8 cellular contexts compared by ENCODE assay signal in genomic region chr15:78737931-78738558, GRCh38.
DNase-seq lines count a peak whose midpoint lies in the region; ATAC-seq, FAIRE-seq and TF ChIP-seq lines count a peak whose summit lies in the region.
"Not testable (repeated sequence)": the region's sequence is repeated elsewhere in the genome, so short reads cannot be mapped to it uniquely, and the experiment has no call there.

No MANE protein-coding gene starts in this region.

- 100% methylated on average over 1 of the region's 11 CpGs for WGBS in right lobe of liver (ENCODE audit: insufficient coverage, low coverage, low lambda C conversion rate, missing lambda C conversion rate)

- not testable (repeated sequence) for H3K79me2 ChIP-seq in SU-DHL-6 (ENCODE audit: insufficient read depth, low read length)

- H3F3A ChIP-seq in SU-DHL-6 (ENCODE audit: insufficient read depth): not testable (repeated sequence)

- H3K27me3 ChIP-seq in SU-DHL-6 (ENCODE audit: low read length); right lobe of liver: not testable (repeated sequence)

- not testable (repeated sequence) for H3K27ac ChIP-seq in SU-DHL-6 (ENCODE audit: low read depth, low read length); right lobe of liver

- not testable (repeated sequence) for TF ChIP-seq POLR2A in NB4 (IDR thresholded peaks at IDR 0.05; ENCODE audit: extremely low read depth, insufficient read length); erythroblast (IDR thresholded peaks at IDR 0.05; ENCODE audit: low read length); right lobe of liver (IDR thresholded peaks at IDR 0.05)

- H3K36me3 ChIP-seq in SU-DHL-6 (ENCODE audit: low read length); right lobe of liver: not testable (repeated sequence)

- not testable (repeated sequence) for H3K9me2 ChIP-seq in SU-DHL-6 (replicated peaks; ENCODE audit: insufficient read depth, low read length)

- H3K9me3 ChIP-seq in SU-DHL-6 (ENCODE audit: insufficient read depth, low read length); right lobe of liver: not testable (repeated sequence)

- not testable (repeated sequence) for H4K20me1 ChIP-seq in SU-DHL-6 (ENCODE audit: low read depth, low read length)

- not testable (repeated sequence) for H3K4me2 ChIP-seq in SU-DHL-6 (ENCODE audit: low read depth, low read length, poor library complexity, severe bottlenecking)

- TF ChIP-seq CTCF in NB4 (IDR thresholded peaks at IDR 0.05; ENCODE audit: low read depth, low read length) (peak; percentile 67), SU-DHL-6 (IDR thresholded peaks at IDR 0.05; ENCODE audit: insufficient read depth, low read length, poor library complexity, severe bottlenecking) (peak; percentile 33), right lobe of liver (IDR thresholded peaks at IDR 0.05) (peak in 2 of 4 donors; percentile 14 to 25)

- peak; percentile 50 to 57 (median 55) for ATAC-seq in right lobe of liver

- intact Hi-C loops in right lobe of liver (cut with DNase I): not testable (repeated sequence)

- FAIRE-seq in GM19239 (lab: Jason Lieb, UNC): peak; percentile 93

- DNase-seq in AG20443 (ENCODE audit: low spot score): peak; percentile 23
- DNase-seq in GM19239 (ENCODE audit: insufficient read length, low spot score); right lobe of liver: not testable (repeated sequence)
- peak; percentile 57 for DNase-seq in NB4 (ENCODE audit: low read depth)
- DNase-seq in activated effector memory CD4-positive, alpha-beta T cell treated with Interleukin-2 at 50 U/mL for 16 hours: peak; percentile 17
- peak; percentile 46 to 65 for DNase-seq in erythroblast (lab: John Stamatoyannopoulos, UW)
- DNase-seq in stimulated activated CD4-positive, alpha-beta T cell treated with anti-CD3 and anti-CD28 coated beads, Interleukin-15, amount 100 ng/mL, for 24 hours: peak; percentile 68

- not testable (repeated sequence) for H2AFZ ChIP-seq in SU-DHL-6 (ENCODE audit: low read depth, low read length, severe bottlenecking)

- H3K4me3 ChIP-seq in NB4 (ENCODE audit: low read depth, low read length); SU-DHL-6 (ENCODE audit: insufficient read depth, low read length, poor library complexity, severe bottlenecking); right lobe of liver: not testable (repeated sequence)

- H3K9ac ChIP-seq in SU-DHL-6 (ENCODE audit: low read length): not testable (repeated sequence)

- not testable (repeated sequence) for H3K4me1 ChIP-seq in right lobe of liver
